Comparison of ENCODE assay signal across 2 cellular contexts in genomic region chr2:206457188-206457634, GRCh38.
TF ChIP-seq lines count a peak whose summit lies in the region.

No MANE protein-coding gene starts in this region.

TF ChIP-seq in GM12891, 5 proteins besides CTCF, POLR2A, EP300 and RAD21:
- TF ChIP-seq SPI1 (IDR thresholded peaks at IDR 0.05; ENCODE audit: low read depth, low read length) (peak; percentile 89), POLR2AphosphoS5 (IDR thresholded peaks at IDR 0.05; ENCODE audit: low read depth, low read length) (no peak), POU2F2 (IDR thresholded peaks at IDR 0.05; ENCODE audit: low read depth, low read length) (peak; percentile 65; the same call in 1 of the 2 replicates), PAX5 (IDR thresholded peaks at IDR 0.05; ENCODE audit: insufficient read depth, low read length, severe bottlenecking) (peak; percentile 31)

TF ChIP-seq in HepG2, 621 proteins besides CTCF, POLR2A, EP300 and RAD21:
- TF ChIP-seq TP53 (CRISPR knock-in tag; conservative IDR thresholded peaks at IDR 0.05) (no peak), ZMYM4 (CRISPR knock-in tag; IDR thresholded peaks at IDR 0.05) (no peak), AHR (CRISPR knock-in tag; IDR thresholded peaks at IDR 0.05) (no peak), ZNF414 (CRISPR knock-in tag; IDR thresholded peaks at IDR 0.05) (no peak), HOXD1 (CRISPR knock-in tag; IDR thresholded peaks at IDR 0.05) (no peak), ZNF335 (CRISPR knock-in tag; IDR thresholded peaks at IDR 0.05) (no peak), ZNF24 (IDR thresholded peaks at IDR 0.05) (no peak), RORA (CRISPR knock-in tag; IDR thresholded peaks at IDR 0.05) (no peak), ZFP41 (CRISPR knock-in tag; IDR thresholded peaks at IDR 0.05; ENCODE audit: borderline replicate concordance) (no peak), HNF4G (IDR thresholded peaks at IDR 0.05; ENCODE audit: borderline replicate concordance, low read depth, low read length) (no peak), HNF4G (CRISPR knock-in tag; IDR thresholded peaks at IDR 0.05; ENCODE audit: borderline replicate concordance, low read depth) (no peak), PRDM15 (CRISPR knock-in tag; IDR thresholded peaks at IDR 0.05) (no peak), DMTF1 (CRISPR knock-in tag; IDR thresholded peaks at IDR 0.05) (no peak), DR1 (CRISPR knock-in tag; IDR thresholded peaks at IDR 0.05) (no peak)
